In the genomic region with DNA sequence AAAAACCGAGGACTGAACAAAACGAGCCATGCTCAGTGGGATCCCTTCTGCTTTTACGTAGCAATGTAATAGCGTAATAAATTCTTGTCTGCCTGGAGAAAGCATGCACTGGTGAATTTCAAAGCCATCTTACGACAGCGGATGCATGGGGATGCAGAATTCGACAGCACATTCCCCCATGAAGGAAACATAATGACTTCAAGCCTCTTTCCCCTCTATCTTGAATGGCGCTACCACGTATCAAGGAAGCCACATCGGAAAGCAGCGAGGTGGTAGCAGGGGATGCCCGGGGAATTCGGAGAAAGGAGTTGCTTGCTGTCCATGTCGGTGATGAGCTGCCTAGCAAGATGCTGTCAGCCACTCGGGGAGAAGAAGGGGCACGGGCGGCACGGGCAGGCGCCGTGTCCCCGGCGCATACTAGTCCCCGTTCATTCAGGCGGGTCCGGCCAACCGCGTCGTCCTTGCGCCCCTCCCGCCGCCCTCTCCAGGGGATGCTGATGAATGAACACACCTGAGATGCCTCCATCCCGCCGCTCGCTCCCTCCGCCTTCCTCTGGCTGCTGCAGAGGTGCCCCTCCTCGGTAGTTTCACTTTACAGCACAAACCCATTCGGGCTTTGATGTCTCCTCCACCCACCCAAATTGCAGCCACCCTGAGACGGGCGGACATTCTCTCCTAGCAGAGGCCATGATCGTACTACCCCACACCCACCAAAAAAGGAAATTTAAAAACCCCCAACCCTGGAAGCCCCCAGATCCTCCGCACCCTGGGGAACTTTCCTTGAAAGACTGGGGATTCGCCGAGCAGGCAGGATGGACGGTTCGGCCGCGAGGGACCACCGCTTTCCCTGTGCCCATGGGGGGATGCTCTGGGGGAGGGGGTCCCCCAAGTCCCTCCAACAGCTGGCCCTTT, we compare ENCODE assay signal across 2 cellular contexts.
TF ChIP-seq lines count a peak whose summit lies in the region.

No MANE protein-coding gene starts in this region.

TF ChIP-seq in HCT116, 20 proteins besides CTCF, POLR2A, EP300 and RAD21 (continued from another document):
- TF ChIP-seq, protein P1, sequence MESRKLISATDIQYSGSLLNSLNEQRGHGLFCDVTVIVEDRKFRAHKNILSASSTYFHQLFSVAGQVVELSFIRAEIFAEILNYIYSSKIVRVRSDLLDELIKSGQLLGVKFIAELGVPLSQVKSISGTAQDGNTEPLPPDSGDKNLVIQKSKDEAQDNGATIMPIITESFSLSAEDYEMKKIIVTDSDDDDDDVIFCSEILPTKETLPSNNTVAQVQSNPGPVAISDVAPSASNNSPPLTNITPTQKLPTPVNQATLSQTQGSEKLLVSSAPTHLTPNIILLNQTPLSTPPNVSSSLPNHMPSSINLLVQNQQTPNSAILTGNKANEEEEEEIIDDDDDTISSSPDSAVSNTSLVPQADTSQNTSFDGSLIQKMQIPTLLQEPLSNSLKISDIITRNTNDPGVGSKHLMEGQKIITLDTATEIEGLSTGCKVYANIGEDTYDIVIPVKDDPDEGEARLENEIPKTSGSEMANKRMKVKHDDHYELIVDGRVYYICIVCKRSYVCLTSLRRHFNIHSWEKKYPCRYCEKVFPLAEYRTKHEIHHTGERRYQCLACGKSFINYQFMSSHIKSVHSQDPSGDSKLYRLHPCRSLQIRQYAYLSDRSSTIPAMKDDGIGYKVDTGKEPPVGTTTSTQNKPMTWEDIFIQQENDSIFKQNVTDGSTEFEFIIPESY (IDR thresholded peaks at IDR 0.05; ENCODE audit: extremely low read depth, insufficient replicate concordance, low read length), result no peak
- TF ChIP-seq EGR1 (IDR thresholded peaks at IDR 0.05; ENCODE audit: low read depth), result no peak
- no peak for TF ChIP-seq POLR2AphosphoS5 (IDR thresholded peaks at IDR 0.05; ENCODE audit: low read depth, low read length)
- TF ChIP-seq, protein P2, sequence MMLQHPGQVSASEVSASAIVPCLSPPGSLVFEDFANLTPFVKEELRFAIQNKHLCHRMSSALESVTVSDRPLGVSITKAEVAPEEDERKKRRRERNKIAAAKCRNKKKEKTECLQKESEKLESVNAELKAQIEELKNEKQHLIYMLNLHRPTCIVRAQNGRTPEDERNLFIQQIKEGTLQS (IDR thresholded peaks at IDR 0.05), result no peak
- no peak for TF ChIP-seq CEBPB (IDR thresholded peaks at IDR 0.05; ENCODE audit: low read depth)
- TF ChIP-seq CBX3 (IDR thresholded peaks at IDR 0.05; ENCODE audit: low read depth), result no peak

TF ChIP-seq in SK-N-SH treated with all-trans-retinoic acid at 6 μM for 48 hours, 23 proteins besides CTCF, POLR2A, EP300 and RAD21 (continued from another document):
- TF ChIP-seq, protein P3, sequence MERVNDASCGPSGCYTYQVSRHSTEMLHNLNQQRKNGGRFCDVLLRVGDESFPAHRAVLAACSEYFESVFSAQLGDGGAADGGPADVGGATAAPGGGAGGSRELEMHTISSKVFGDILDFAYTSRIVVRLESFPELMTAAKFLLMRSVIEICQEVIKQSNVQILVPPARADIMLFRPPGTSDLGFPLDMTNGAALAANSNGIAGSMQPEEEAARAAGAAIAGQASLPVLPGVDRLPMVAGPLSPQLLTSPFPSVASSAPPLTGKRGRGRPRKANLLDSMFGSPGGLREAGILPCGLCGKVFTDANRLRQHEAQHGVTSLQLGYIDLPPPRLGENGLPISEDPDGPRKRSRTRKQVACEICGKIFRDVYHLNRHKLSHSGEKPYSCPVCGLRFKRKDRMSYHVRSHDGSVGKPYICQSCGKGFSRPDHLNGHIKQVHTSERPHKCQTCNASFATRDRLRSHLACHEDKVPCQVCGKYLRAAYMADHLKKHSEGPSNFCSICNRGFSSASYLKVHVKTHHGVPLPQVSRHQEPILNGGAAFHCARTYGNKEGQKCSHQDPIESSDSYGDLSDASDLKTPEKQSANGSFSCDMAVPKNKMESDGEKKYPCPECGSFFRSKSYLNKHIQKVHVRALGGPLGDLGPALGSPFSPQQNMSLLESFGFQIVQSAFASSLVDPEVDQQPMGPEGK (CRISPR knock-in tag; IDR thresholded peaks at IDR 0.05; ENCODE audit: borderline replicate concordance), result no peak
- no peak for TF ChIP-seq ESRRG (CRISPR knock-in tag; IDR thresholded peaks at IDR 0.05)
- TF ChIP-seq, protein P4, sequence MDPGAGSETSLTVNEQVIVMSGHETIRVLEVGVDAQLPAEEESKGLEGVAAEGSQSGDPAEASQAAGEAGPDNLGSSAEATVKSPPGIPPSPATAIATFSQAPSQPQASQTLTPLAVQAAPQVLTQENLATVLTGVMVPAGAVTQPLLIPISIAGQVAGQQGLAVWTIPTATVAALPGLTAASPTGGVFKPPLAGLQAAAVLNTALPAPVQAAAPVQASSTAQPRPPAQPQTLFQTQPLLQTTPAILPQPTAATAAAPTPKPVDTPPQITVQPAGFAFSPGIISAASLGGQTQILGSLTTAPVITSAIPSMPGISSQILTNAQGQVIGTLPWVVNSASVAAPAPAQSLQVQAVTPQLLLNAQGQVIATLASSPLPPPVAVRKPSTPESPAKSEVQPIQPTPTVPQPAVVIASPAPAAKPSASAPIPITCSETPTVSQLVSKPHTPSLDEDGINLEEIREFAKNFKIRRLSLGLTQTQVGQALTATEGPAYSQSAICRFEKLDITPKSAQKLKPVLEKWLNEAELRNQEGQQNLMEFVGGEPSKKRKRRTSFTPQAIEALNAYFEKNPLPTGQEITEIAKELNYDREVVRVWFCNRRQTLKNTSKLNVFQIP (CRISPR knock-in tag; IDR thresholded peaks at IDR 0.05; ENCODE audit: borderline replicate concordance, low read depth), result no peak
- TF ChIP-seq ZNF8 (CRISPR knock-in tag; IDR thresholded peaks at IDR 0.05), result no peak
- no peak for TF ChIP-seq RARB (CRISPR knock-in tag; IDR thresholded peaks at IDR 0.05)
- TF ChIP-seq, protein P5, sequence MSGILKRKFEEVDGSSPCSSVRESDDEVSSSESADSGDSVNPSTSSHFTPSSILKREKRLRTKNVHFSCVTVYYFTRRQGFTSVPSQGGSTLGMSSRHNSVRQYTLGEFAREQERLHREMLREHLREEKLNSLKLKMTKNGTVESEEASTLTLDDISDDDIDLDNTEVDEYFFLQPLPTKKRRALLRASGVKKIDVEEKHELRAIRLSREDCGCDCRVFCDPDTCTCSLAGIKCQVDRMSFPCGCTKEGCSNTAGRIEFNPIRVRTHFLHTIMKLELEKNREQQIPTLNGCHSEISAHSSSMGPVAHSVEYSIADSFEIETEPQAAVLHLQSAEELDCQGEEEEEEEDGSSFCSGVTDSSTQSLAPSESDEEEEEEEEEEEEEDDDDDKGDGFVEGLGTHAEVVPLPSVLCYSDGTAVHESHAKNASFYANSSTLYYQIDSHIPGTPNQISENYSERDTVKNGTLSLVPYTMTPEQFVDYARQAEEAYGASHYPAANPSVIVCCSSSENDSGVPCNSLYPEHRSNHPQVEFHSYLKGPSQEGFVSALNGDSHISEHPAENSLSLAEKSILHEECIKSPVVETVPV (CRISPR knock-in tag; IDR thresholded peaks at IDR 0.05), result no peak
- no peak for TF ChIP-seq BACH2 (CRISPR knock-in tag; IDR thresholded peaks at IDR 0.05; ENCODE audit: borderline replicate concordance)
